In genomic region chr12:2190085-2190484, GRCh38 we compare ENCODE assay signal across 24 cellular contexts.
DNase-seq lines count a peak whose midpoint lies in the region; ATAC-seq and TF ChIP-seq lines count a peak whose summit lies in the region.
"Had no signal": no experiment of that assay in that cellular context is flagged by ENCODE, and none has a peak within 500 bp of the region (broad histone marks: within the 10 kb centered on the region; RNA-seq: fewer than 3 reads in every experiment).

No MANE protein-coding gene starts in this region.

- H3K27me3 Mint-ChIP-seq in endodermal cell (ENCODE audit: insufficient read depth): peaks cover 3% of the 10 kb centered on the region
- peaks cover 17% of the 10 kb centered on the region for H3K27me3 Mint-ChIP-seq in nephron progenitor cell (ENCODE audit: low read depth, poor library complexity)

- no peaks in the 10 kb centered on the region for H3K9me3 ChIP-seq in HUES6 (ENCODE audit: control insufficient read depth, insufficient read depth, low read depth, low read length)
- no peaks in the 10 kb centered on the region for H3K9me3 ChIP-seq in endodermal cell (ENCODE audit: control insufficient read depth, low read length)
- H3K9me3 ChIP-seq: BE2C, SK-N-SH had no signal

- H3K4me3 Mint-ChIP-seq in endodermal cell: no peak overlapping the region
- H3K4me3 Mint-ChIP-seq in nephron progenitor cell: no peak overlapping the region
- H3K4me3 Mint-ChIP-seq: CD14-positive monocyte; CD8-positive, alpha-beta memory T cell; T-helper 1 cell treated with Interleukin-12 subunit alpha and Interleukin-12 subunit beta and Interleukin-4 antibody, amounts not matched to agents 30 μg/mL and 1 μg/mL, for 36 hours had no signal

- H3K9ac ChIP-seq in HUES6 (ENCODE audit: low read length) (no peak overlapping the region), endodermal cell (ENCODE audit: extremely low read depth, low read length, poor library complexity, severe bottlenecking) (no peak overlapping the region)
- H3K9ac ChIP-seq: SK-N-SH had no signal

- TF ChIP-seq CTCF in endodermal cell (conservative IDR thresholded peaks at IDR 0.05) (no peak), nephron progenitor cell (IDR thresholded peaks at IDR 0.05) (no peak)

- H3K4me1 Mint-ChIP-seq in endodermal cell (peaks cover 37% of the 10 kb centered on the region), nephron progenitor cell (peaks cover 55% of the 10 kb centered on the region)
- H3K4me1 Mint-ChIP-seq: CD8-positive, alpha-beta memory T cell had no signal

- DNase-seq in H7 (peak; percentile 82), endodermal cell (peak; percentile 83), nephron progenitor cell (no peak), HK-2 (ENCODE audit: unreplicated experiment) (no peak), OCI-M1 (lab: John Stamatoyannopoulos, UW) (no peak)
- DNase-seq: BE2C; CD8-positive, alpha-beta memory T cell; DMS 273 treated with DMSO at 0.1 percent for 48 hours; DND-41; HCEC 1CT; KBM-7; MM.1S; NCI-H1417; NCI-H1694; NCI-H2029 treated with DMSO at 0.1 percent for 48 hours; NCI-H446 treated with DMSO at 0.1 percent for 48 hours; NCI-H526; SK-N-SH; SW 1271 had no signal

- 56 to 60% methylated on average over 3 to 9 of the region's 9 CpGs for WGBS in endodermal cell (ENCODE audit: insufficient coverage in 1 of 2, insufficient read length in 1 of 2), 2 experiments

- ATAC-seq in HG02885 (IDR thresholded peaks at IDR 0.05; ENCODE audit: poor library complexity, unreplicated experiment): no peak

- H3K27me3 ChIP-seq in H7 (ENCODE audit: control insufficient read depth, insufficient read depth, low read length): no peaks in the 10 kb centered on the region
- H3K27me3 ChIP-seq in HUES6 (ENCODE audit: control insufficient read depth, insufficient read depth, low read length): no peaks in the 10 kb centered on the region
- no peaks in the 10 kb centered on the region for H3K27me3 ChIP-seq in endodermal cell (ENCODE audit: control insufficient read depth, insufficient read depth, low read length, poor library complexity, severe bottlenecking)
- H3K27me3 ChIP-seq: BE2C had no signal

- no peaks in the 10 kb centered on the region for H3K9me3 Mint-ChIP-seq in endodermal cell
- no peaks in the 10 kb centered on the region for H3K9me3 Mint-ChIP-seq in nephron progenitor cell
- H3K9me3 Mint-ChIP-seq: CD14-positive monocyte; CD8-positive, alpha-beta memory T cell; T-helper 1 cell treated with Interleukin-12 subunit alpha and Interleukin-12 subunit beta and Interleukin-4 antibody, amounts not matched to agents 30 μg/mL and 1 μg/mL, for 36 hours had no signal

- H3K4me1 ChIP-seq in HUES6 (ENCODE audit: control insufficient read depth, insufficient read depth, low read length) (peaks cover 53% of the 10 kb centered on the region), endodermal cell (ENCODE audit: control insufficient read depth, insufficient read depth, low read length) (peaks cover 5% of the 10 kb centered on the region)
- H3K4me1 ChIP-seq: BE2C had no signal

- no peak overlapping the region for H3K27ac ChIP-seq in HUES6 (ENCODE audit: low read depth, low read length)
- no peak overlapping the region for H3K27ac ChIP-seq in endodermal cell (ENCODE audit: low read depth, low read length)
- H3K27ac ChIP-seq: HL-60 had no signal

- no peak overlapping the region for H3K27ac Mint-ChIP-seq in endodermal cell
- H3K27ac Mint-ChIP-seq in nephron progenitor cell: peak overlapping the region; percentile 72
- H3K27ac Mint-ChIP-seq: CD14-positive monocyte; CD8-positive, alpha-beta memory T cell; T-helper 1 cell treated with Interleukin-12 subunit alpha and Interleukin-12 subunit beta and Interleukin-4 antibody, amounts not matched to agents 30 μg/mL and 1 μg/mL, for 36 hours had no signal

- H3K4me3 ChIP-seq in H7 (ENCODE audit: insufficient read depth, low read depth, low read length) (no peak overlapping the region), HUES6 (ENCODE audit: low read depth, low read length) (peak overlapping the region; percentile 16; the same call in 1 of the 2 replicates), endodermal cell (ENCODE audit: low read length) (no peak overlapping the region)

- H3K36me3 Mint-ChIP-seq in endodermal cell (ENCODE audit: low read depth): no peaks in the 10 kb centered on the region
- H3K36me3 Mint-ChIP-seq in nephron progenitor cell (ENCODE audit: low read depth): no peaks in the 10 kb centered on the region
- H3K36me3 Mint-ChIP-seq: CD14-positive monocyte; CD8-positive, alpha-beta memory T cell had no signal

- H3K36me3 ChIP-seq in H7 (replicated peaks; ENCODE audit: control insufficient read depth, insufficient read depth, low read length) (no peaks in the 10 kb centered on the region), HUES6 (ENCODE audit: control insufficient read depth, insufficient read depth, low read length) (no peaks in the 10 kb centered on the region), endodermal cell (ENCODE audit: control insufficient read depth, insufficient read depth, low read length) (no peaks in the 10 kb centered on the region)
- H3K36me3 ChIP-seq: BE2C had no signal

Comparison
In these comparisons a context has a peak if more than half of its experiments do, and no peak if none do; other contexts are left out.
1. DNase-seq: peak in H7 (single experiment) and endodermal cell (single experiment); none in nephron progenitor cell (single experiment), HK-2 (single experiment) and OCI-M1 (single experiment).